In the genomic region with DNA sequence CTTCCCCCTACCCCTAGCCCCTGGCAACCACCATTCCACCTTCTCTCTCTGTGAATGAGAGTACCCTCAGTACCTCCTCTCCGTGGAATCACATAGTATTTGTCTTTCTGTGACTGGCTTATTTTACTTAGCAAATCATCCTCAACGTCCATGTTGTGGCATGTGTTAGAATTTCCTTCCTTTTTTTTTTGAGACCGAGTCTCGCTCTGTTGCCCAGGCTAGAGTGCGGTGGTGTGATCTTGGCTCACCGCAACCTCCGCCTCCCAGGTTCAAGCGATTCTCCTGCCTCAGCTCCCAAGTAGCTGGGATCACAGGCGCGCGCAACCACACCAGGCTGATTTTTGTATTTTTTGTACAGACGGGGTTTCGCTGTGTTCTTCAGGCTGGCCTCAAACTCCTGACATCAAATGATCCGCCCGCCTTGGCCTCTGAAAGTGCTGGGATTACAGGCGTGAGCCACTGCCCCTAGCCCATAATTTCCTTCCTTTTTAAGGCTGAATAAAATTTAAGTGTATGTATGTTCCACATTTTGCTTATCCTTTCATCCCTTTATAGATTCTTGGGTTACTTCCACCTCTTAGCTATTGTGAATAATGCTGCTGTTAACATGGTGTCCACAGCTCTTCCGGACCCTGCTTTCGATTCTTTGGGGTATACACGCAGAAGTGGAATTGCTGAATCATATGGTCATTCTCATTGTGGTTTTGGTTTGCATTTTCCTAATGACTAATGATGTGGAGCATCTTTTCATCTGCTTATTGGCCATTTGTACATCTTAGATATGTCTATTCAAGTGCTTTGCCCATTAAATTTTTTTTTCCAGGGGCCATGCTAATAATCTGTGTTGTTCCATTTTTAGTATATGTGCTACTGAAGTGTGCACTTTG, we compare ENCODE assay signal across 9 cellular contexts. TPM values are rescaled to one million over a fixed set of nuclear protein-coding genes. Genes with fewer than 3 reads are reported as not detected.
DNase-seq lines count a peak whose midpoint lies in the region; ATAC-seq, FAIRE-seq and TF ChIP-seq lines count a peak whose summit lies in the region.
"Had no signal": no experiment of that assay in that cellular context is flagged by ENCODE, and none has a peak within 500 bp of the region (broad histone marks: within the 10 kb centered on the region; RNA-seq: fewer than 3 reads in every experiment).

No MANE protein-coding gene starts in this region.

- WGBS in GM12878 (ENCODE audit: insufficient coverage, insufficient replicate concordance, low lambda C conversion rate, missing lambda C conversion rate): under 1% methylated on average over 18 of the region's 19 CpGs

- POLR2A ChIA-PET in GM12878 (lab: Charles Lee): interaction anchor here (0.6 to 1.0 kb wide), 4 partner anchors 111 to 1250 kb away, joined by 3 to 5 read pairs (median 4); no protein-coding TSS in a partner anchor

- no TSS peak for BruUV-seq in GM12878 (replicated peaks; lab: Mats Ljungman, UMichigan)

- no peak for TF ChIP-seq RAD21 in GM12878 (IDR thresholded peaks at IDR 0.05; ENCODE audit: insufficient read depth, low read depth, low read length)

- H2AFZ ChIP-seq in GM12878 (ENCODE audit: control insufficient read depth, low read depth, low read length): peak overlapping the region; percentile 60

- H3K27me3 ChIP-seq in GM12878 (replicated peaks in 1 of 2; ENCODE audit: control insufficient read depth in 2 of 2, insufficient read depth in 2 of 2, low read length in 1 of 2) (no peaks in the 10 kb centered on the region), colonic mucosa (no peaks in the 10 kb centered on the region)

- H3K4me3 ChIP-seq in AG09309 (ENCODE audit: control insufficient read depth, low read depth, low read length) (no peak overlapping the region), GM12878 (peak overlapping the region; percentile 30; the same call in 1 of the 2 replicates), colonic mucosa (no peak overlapping the region)

- H3K27ac ChIP-seq in GM12878 (ENCODE audit: control insufficient read depth, insufficient read depth) (peak overlapping the region; percentile 87), colonic mucosa (no peak overlapping the region)

- H3K4me2 ChIP-seq in GM12878 (ENCODE audit: control insufficient read depth, insufficient read depth): peak overlapping the region; percentile 79

- TF ChIP-seq EP300 in GM12878 (IDR thresholded peaks at IDR 0.05; ENCODE audit: borderline replicate concordance in 1 of 2, control insufficient read depth in 1 of 2, low read depth in 2 of 2, low read length in 2 of 2): peak in 1 of 2 experiments; percentile 81; a peak in 1 of 4 replicates

- DNase-seq in AG09309 (ENCODE audit: low read depth): peak; percentile 55
- DNase-seq in GM12878 (ENCODE audit: low read depth, low spot score): peak; percentile 94
- DNase-seq in cardiac septum (ENCODE audit: low spot score): no peak
- DNase-seq in colonic mucosa: no peak
- no peak for DNase-seq in activated CD8-positive, alpha-beta memory T cell treated with anti-CD3 and anti-CD28 coated beads for 24 hours
- no peak for DNase-seq in NCI-H446 treated with DMSO at 0.1 percent for 48 hours (lab: John Stamatoyannopoulos, UW)
- DNase-seq: activated T-cell treated with anti-CD3 and anti-CD28 coated beads for 4 hours had no signal

- H3K9ac ChIP-seq in GM12878 (ENCODE audit: control insufficient read depth, insufficient read depth, low read length) (peak overlapping the region; percentile 44), colonic mucosa (ENCODE audit: low read depth in 2 of 2, low read length in 2 of 2) (no peak overlapping the region)

- no peaks in the 10 kb centered on the region for H3K79me2 ChIP-seq in GM12878 (ENCODE audit: control insufficient read depth, insufficient read depth, low read length)

- SMC1A ChIA-PET in GM12878 (lab: Charles Lee; ENCODE audit: uncharacterized antibody, unreplicated experiment): interaction anchor here (0.6 to 1.5 kb wide), 7 partner anchors 11 to 331 kb away, joined by 3 to 5 read pairs (median 3); no protein-coding TSS in a partner anchor

- H3K36me3 ChIP-seq in GM12878 (ENCODE audit: control insufficient read depth in 2 of 2, insufficient read depth in 2 of 2, low read length in 1 of 2) (peaks cover 0 to 2% of the 10 kb centered on the region in 2 experiments; a peak in 3 of 4 replicates), colonic mucosa (no peaks in the 10 kb centered on the region)

- ATAC-seq in GM19351 (IDR thresholded peaks at IDR 0.05; ENCODE audit: unreplicated experiment) (peak; percentile 91), HG03135 (IDR thresholded peaks at IDR 0.05; ENCODE audit: unreplicated experiment) (peak; percentile 72), GM12878 (peak; percentile 97)

- TF ChIP-seq CTCF in AG09309 (IDR thresholded peaks at IDR 0.05; ENCODE audit: control insufficient read depth, insufficient read depth, low read depth, low read length, missing control alignments) (no peak), GM12878 (IDR thresholded peaks at IDR 0.05 in 2 of 3, conservative IDR thresholded peaks at IDR 0.05 in 1 of 3; ENCODE audit: control insufficient read depth in 2 of 3, extremely low read depth in 1 of 3, insufficient read depth in 1 of 3, low read depth in 3 of 3, low read length in 3 of 3) (no peak), colonic mucosa (IDR thresholded peaks at IDR 0.05) (no peak)

- in situ Hi-C loops in GM12878 (cut with MboI): no loop called here

- H3K4me1 ChIP-seq in GM12878 (ENCODE audit: control insufficient read depth, insufficient read depth, low read length) (peaks cover 19% of the 10 kb centered on the region), colonic mucosa (no peaks in the 10 kb centered on the region)

- H3K9me3 ChIP-seq in GM12878 (replicated peaks; ENCODE audit: control insufficient read depth, insufficient read depth, low read length) (peaks cover 5% of the 10 kb centered on the region; the same call in 2 of the 3 replicates), colonic mucosa (no peaks in the 10 kb centered on the region)

- FAIRE-seq in GM12878 (lab: Jason Lieb, UNC): peak; percentile 96

- RAD21 ChIA-PET in GM12878 (lab: Charles Lee; ENCODE audit: unreplicated experiment): interaction anchor here (1.2 kb wide), 1 partner anchor 142 kb away, joined by 4 read pairs; no protein-coding TSS in a partner anchor

- CTCF ChIA-PET in GM12878 (lab: Yijun Ruan, JAX): interaction anchor here (0.9 to 2.4 kb wide), 5 partner anchors 12 to 37 kb away, joined by 3 to 12 read pairs (median 7); no protein-coding TSS in a partner anchor

- intact Hi-C loops in GM12878 (cut with micrococcal nuclease; ENCODE audit: unreplicated experiment): no loop called here
- intact Hi-C loops in cardiac septum (cut with DNase I): no loop called here
- intact Hi-C loops in colonic mucosa (cut with DNase I): no loop called here

- no peak for TF ChIP-seq POLR2A in GM12878 (IDR thresholded peaks at IDR 0.05; ENCODE audit: low read depth, low read length)

- H4K20me1 ChIP-seq in GM12878 (ENCODE audit: control insufficient read depth, insufficient read depth): no peaks in the 10 kb centered on the region

RNA-seq across cellular contexts. Expression of gene ERRFI1, which starts 32.3 kb away (rescaled TPM):
- total RNA-seq in GM12878 (2013; cell fraction: nucleolus; rRNA removed): 0.71 and 0.98 TPM in 2 replicates
- total RNA-seq in GM12878 (2014; rRNA removed) (3.8 and 4.4 TPM in 2 replicates), GM12878 (2014; rRNA removed; fragmentation: Illumina TruSeq; extraction: Trizol) (4.1 TPM in 2 replicates), GM12878 (2021) (4.6 and 6.5 TPM in 2 replicates), cardiac septum (8.2 TPM), colonic mucosa (10 to 100 TPM; 22.3 to 45.5 TPM)
- 2.0 TPM for polyA plus RNA-seq in GM12878 (2011; ENCODE audit: low read depth)
- polyA plus RNA-seq in GM12878 (2011; rRNA removed) (0.73 and 0.90 TPM in 2 replicates), GM12878 (2014; fragmentation: Illumina TruSeq; extraction: Trizol) (5.9 and 6.9 TPM in 2 replicates), GM12878 (2014; fragmentation: Nextera tagmentation; extraction: Ambion mirVana) (1 to 10 TPM; 1.6 to 2.4 TPM), GM12878 (2014; rRNA removed) (3.2 and 4.0 TPM in 2 replicates), GM12878 (2016; fragmentation: Nextera tagmentation; extraction: Ambion mirVana) (1 to 10 TPM; 2.0 to 2.3 TPM)
- polyA plus RNA-seq in GM12878 (2011; cell fraction: cytosol; rRNA removed): 0.49 and 0.53 TPM in 2 replicates
- 0.67 and 0.69 TPM in 2 replicates for polyA plus RNA-seq in GM12878 (2011; cell fraction: nucleus; rRNA removed)
- 2.3 and 2.4 TPM in 2 replicates for polyA plus RNA-seq in GM12878 (2012)
- polyA minus RNA-seq in GM12878 (2011; rRNA and poly(A)+ RNA removed): 0.59 and 0.62 TPM in 2 replicates
- 0.80 and 0.94 TPM in 2 replicates for polyA minus RNA-seq in GM12878 (2011; cell fraction: cytosol; rRNA and poly(A)+ RNA removed)
- polyA minus RNA-seq in GM12878 (2011; cell fraction: nucleus; rRNA and poly(A)+ RNA removed): 0.48 TPM in 2 replicates

RNA-seq across cellular contexts. Expression of gene PARK7, which starts 32.3 kb away (rescaled TPM):
- total RNA-seq in GM12878 (2013; cell fraction: nucleolus; rRNA removed): 40.2 and 45.4 TPM in 2 replicates
- total RNA-seq in GM12878 (2014; rRNA removed): 267 and 294 TPM in 2 replicates
- total RNA-seq in GM12878 (2014; rRNA removed; fragmentation: Illumina TruSeq; extraction: Trizol): 293 and 296 TPM in 2 replicates
- 405 and 406 TPM in 2 replicates for total RNA-seq in GM12878 (2021)
- 273 TPM for polyA plus RNA-seq in GM12878 (2011; ENCODE audit: low read depth)
- polyA plus RNA-seq in GM12878 (2011; rRNA removed): 523 and 619 TPM in 2 replicates
- polyA plus RNA-seq in GM12878 (2011; cell fraction: cytosol; rRNA removed): 271 and 290 TPM in 2 replicates
- polyA plus RNA-seq in GM12878 (2011; cell fraction: nucleus; rRNA removed): 199 and 211 TPM in 2 replicates
- polyA plus RNA-seq in GM12878 (2012): 355 and 386 TPM in 2 replicates
- 391 and 465 TPM in 2 replicates for polyA plus RNA-seq in GM12878 (2014; fragmentation: Illumina TruSeq; extraction: Trizol)
- 1,000 to 10,000 TPM in 1 of 2 experiments, 100 to 1,000 TPM in 1; 948 to 1,056 TPM for polyA plus RNA-seq in GM12878 (2014; fragmentation: Nextera tagmentation; extraction: Ambion mirVana)
- polyA plus RNA-seq in GM12878 (2014; rRNA removed): 416 and 466 TPM in 2 replicates
- 100 to 1,000 TPM; 717 to 720 TPM for polyA plus RNA-seq in GM12878 (2016; fragmentation: Nextera tagmentation; extraction: Ambion mirVana)
- polyA minus RNA-seq in GM12878 (2011; rRNA and poly(A)+ RNA removed): 130 and 135 TPM in 2 replicates
- polyA minus RNA-seq in GM12878 (2011; cell fraction: cytosol; rRNA and poly(A)+ RNA removed): 54.5 and 67.0 TPM in 2 replicates
- polyA minus RNA-seq in GM12878 (2011; cell fraction: nucleus; rRNA and poly(A)+ RNA removed): 26.0 and 41.7 TPM in 2 replicates
- 316 TPM for total RNA-seq in cardiac septum
- total RNA-seq in colonic mucosa: 100 to 1,000 TPM; 184 to 330 TPM

RNA-seq across cellular contexts. Expression of gene TNFRSF9, which starts 53.2 kb away (rescaled TPM):
- total RNA-seq in GM12878 (2013; cell fraction: nucleolus; rRNA removed): 22.8 and 24.3 TPM in 2 replicates
- 4.0 and 4.4 TPM in 2 replicates for total RNA-seq in GM12878 (2014; rRNA removed)
- 5.9 and 7.0 TPM in 2 replicates for total RNA-seq in GM12878 (2014; rRNA removed; fragmentation: Illumina TruSeq; extraction: Trizol)
- total RNA-seq in GM12878 (2021): 5.6 and 7.6 TPM in 2 replicates
- 0.33 TPM for polyA plus RNA-seq in GM12878 (2011; ENCODE audit: low read depth)
- 24.7 and 25.6 TPM in 2 replicates for polyA plus RNA-seq in GM12878 (2011; rRNA removed)
- polyA plus RNA-seq in GM12878 (2011; cell fraction: cytosol; rRNA removed): 17.5 and 21.8 TPM in 2 replicates
- 7.0 and 7.8 TPM in 2 replicates for polyA plus RNA-seq in GM12878 (2011; cell fraction: nucleus; rRNA removed)
- polyA plus RNA-seq in GM12878 (2012): 1.1 and 1.2 TPM in 2 replicates
- 5.4 and 5.7 TPM in 2 replicates for polyA plus RNA-seq in GM12878 (2014; fragmentation: Illumina TruSeq; extraction: Trizol)
- 1 to 10 TPM; 7.5 to 9.2 TPM for polyA plus RNA-seq in GM12878 (2014; fragmentation: Nextera tagmentation; extraction: Ambion mirVana)
- polyA plus RNA-seq in GM12878 (2014; rRNA removed): 4.0 and 5.9 TPM in 2 replicates
- polyA plus RNA-seq in GM12878 (2016; fragmentation: Nextera tagmentation; extraction: Ambion mirVana): 1 to 10 TPM; 2.0 to 2.2 TPM
- polyA minus RNA-seq in GM12878 (2011; rRNA and poly(A)+ RNA removed): 36.5 and 45.8 TPM in 2 replicates
- 9.9 and 10.0 TPM in 2 replicates for polyA minus RNA-seq in GM12878 (2011; cell fraction: cytosol; rRNA and poly(A)+ RNA removed)
- polyA minus RNA-seq in GM12878 (2011; cell fraction: nucleus; rRNA and poly(A)+ RNA removed): 4.0 and 6.0 TPM in 2 replicates
- total RNA-seq in cardiac septum: 0.22 TPM
- total RNA-seq in colonic mucosa: under 1 TPM; 0.17 to 0.56 TPM

Comparison
In these comparisons a context has a peak if more than half of its experiments do, and no peak if none do; other contexts are left out.
1. DNase-seq: peak in AG09309 (single experiment) and GM12878 (single experiment); none in cardiac septum (single experiment), colonic mucosa (single experiment), activated CD8-positive, alpha-beta memory T cell treated with anti-CD3 and anti-CD28 coated beads for 24 hours (single experiment) and NCI-H446 treated with DMSO at 0.1 percent for 48 hours (single experiment).
2. Peak in every context shown above with its lines, with median percentiles within 50 percentile points of each other: ATAC-seq.